In genomic region chr17:39325528-39326240, GRCh38 we compare ENCODE assay signal across 18 cellular contexts.
DNase-seq lines count a peak whose midpoint lies in the region; ATAC-seq and TF ChIP-seq lines count a peak whose summit lies in the region.
"Had no signal": no experiment of that assay in that cellular context is flagged by ENCODE, and none has a peak within 500 bp of the region (broad histone marks: within the 10 kb centered on the region; RNA-seq: fewer than 3 reads in every experiment).

No MANE protein-coding gene starts in this region.

- H3K9me3 ChIP-seq in naive thymus-derived CD4-positive, alpha-beta T cell (ENCODE audit: control insufficient read depth in 2 of 3, low read length in 3 of 3) = no peaks in the 10 kb centered on the region
- no peaks in the 10 kb centered on the region for H3K9me3 ChIP-seq in Peyer's patch
- H3K9me3 ChIP-seq: suprapubic skin had no signal

- H3K4me3 Mint-ChIP-seq in activated B cell treated with CpG ODN at 0.5 μM for 24 hours (no peak overlapping the region), endothelial cell (ENCODE audit: unreplicated experiment) (no peak overlapping the region)
- H3K4me3 Mint-ChIP-seq in naive thymus-derived CD4-positive, alpha-beta T cell = no peak overlapping the region
- H3K4me3 Mint-ChIP-seq: activated CD4-positive, alpha-beta T cell treated with anti-CD3 and anti-CD28 coated beads, Interleukin-2, amount 10 ng/mL, durations not matched to agents 24 days and 14 days; activated naive CD4-positive, alpha-beta T cell treated with anti-CD3 and anti-CD28 coated beads, Interleukin-2, amount 50 U/mL, for 24 hours; brain; neural crest cell had no signal

- no peak overlapping the region for H3K4me3 ChIP-seq in naive thymus-derived CD4-positive, alpha-beta T cell (ENCODE audit: low read length)
- no peak overlapping the region for H3K4me3 ChIP-seq in Peyer's patch
- H3K4me3 ChIP-seq: coronary artery, suprapubic skin had no signal

- H3K36me3 Mint-ChIP-seq in activated B cell treated with CpG ODN at 0.5 μM for 24 hours (ENCODE audit: low read depth) = no peaks in the 10 kb centered on the region
- H3K36me3 Mint-ChIP-seq in naive thymus-derived CD4-positive, alpha-beta T cell = peaks cover 0 to 4% (median 0%) of the 10 kb centered on the region in 5 donors
- no peaks in the 10 kb centered on the region for H3K36me3 Mint-ChIP-seq in endothelial cell (ENCODE audit: low read depth, unreplicated experiment)

- H3K36me3 ChIP-seq in naive thymus-derived CD4-positive, alpha-beta T cell (ENCODE audit: control insufficient read depth in 2 of 3, insufficient read depth in 3 of 3, low read length in 3 of 3) = no peaks in the 10 kb centered on the region
- H3K36me3 ChIP-seq in Peyer's patch = no peaks in the 10 kb centered on the region
- H3K36me3 ChIP-seq: suprapubic skin had no signal

- TF ChIP-seq POLR2A in Peyer's patch (IDR thresholded peaks at IDR 0.05) = no peak

- DNase-seq in GDM1 (lab: John Stamatoyannopoulos, UW) (peak; percentile 62), NOMO-1 (lab: John Stamatoyannopoulos, UW; ENCODE audit: unreplicated experiment in 2 of 2) (peak; percentile 53 to 70), activated B cell treated with CpG ODN at 0.5 μM for 24 hours (no peak), endothelial cell (ENCODE audit: low spot score) (no peak), Peyer's patch (no peak), cortex of kidney (lab: John Stamatoyannopoulos, UW) (no peak), SHP77 (lab: John Stamatoyannopoulos, UW) (no peak)
- no peak for DNase-seq in naive thymus-derived CD4-positive, alpha-beta T cell
- DNase-seq: activated CD4-positive, alpha-beta T cell treated with anti-CD3 and anti-CD28 coated beads, Interleukin-2, amount 10 ng/mL, durations not matched to agents 24 days and 14 days; erythroblast; glutamatergic neuron; NCI-H2171 treated with DMSO at 0.1 percent for 48 hours had no signal

- CTCF ChIA-PET in activated B cell treated with CpG ODN at 0.5 μM for 24 hours (lab: Charles Lee) = interaction anchor here (1.9 kb wide), 1 partner anchor 81 kb away, joined by 5 read pairs; no protein-coding TSS in a partner anchor
- CTCF ChIA-PET in naive thymus-derived CD4-positive, alpha-beta T cell (lab: Charles Lee) = no interaction called here

- intact Hi-C loops in activated B cell treated with CpG ODN at 0.5 μM for 24 hours (cut with micrococcal nuclease) = no loop called here
- intact Hi-C loops in naive thymus-derived CD4-positive, alpha-beta T cell (cut with micrococcal nuclease) = no loop called here

- no peak for ATAC-seq in activated B cell treated with CpG ODN at 0.5 μM for 24 hours (ENCODE audit: low read depth)
- peak; percentile 32 for ATAC-seq in naive thymus-derived CD4-positive, alpha-beta T cell
- ATAC-seq: Right ventricle myocardium inferior had no signal

- POLR2A ChIA-PET in activated B cell treated with CpG ODN at 0.5 μM for 24 hours (lab: Charles Lee) = no interaction called here
- POLR2A ChIA-PET in naive thymus-derived CD4-positive, alpha-beta T cell (lab: Charles Lee) = no interaction called here

- H3K27ac ChIP-seq in naive thymus-derived CD4-positive, alpha-beta T cell (ENCODE audit: low read depth, low read length) = no peak overlapping the region
- H3K27ac ChIP-seq in Peyer's patch = no peak overlapping the region
- H3K27ac ChIP-seq: coronary artery, suprapubic skin had no signal

- H3K4me1 Mint-ChIP-seq in activated B cell treated with CpG ODN at 0.5 μM for 24 hours (peaks cover 17% of the 10 kb centered on the region), endothelial cell (ENCODE audit: unreplicated experiment) (peaks cover 2% of the 10 kb centered on the region)
- H3K4me1 Mint-ChIP-seq in naive thymus-derived CD4-positive, alpha-beta T cell = peaks cover 0 to 16% (median 4%) of the 10 kb centered on the region in 7 donors
- H3K4me1 Mint-ChIP-seq: activated CD4-positive, alpha-beta T cell treated with anti-CD3 and anti-CD28 coated beads, Interleukin-2, amount 10 ng/mL, durations not matched to agents 24 days and 14 days; brain; neural crest cell had no signal

- TF ChIP-seq CTCF in activated B cell treated with CpG ODN at 0.5 μM for 24 hours (IDR thresholded peaks at IDR 0.05) (no peak), endothelial cell (IDR thresholded peaks at IDR 0.05; ENCODE audit: unreplicated experiment) (no peak), Peyer's patch (IDR thresholded peaks at IDR 0.05) (no peak)

- H3K27me3 ChIP-seq in naive thymus-derived CD4-positive, alpha-beta T cell (ENCODE audit: control insufficient read depth in 2 of 2, insufficient read depth in 2 of 2, low read length in 2 of 2) = no peaks in the 10 kb centered on the region
- H3K27me3 ChIP-seq in Peyer's patch = no peaks in the 10 kb centered on the region
- H3K27me3 ChIP-seq: suprapubic skin had no signal

- H3K9me3 Mint-ChIP-seq in activated B cell treated with CpG ODN at 0.5 μM for 24 hours (no peaks in the 10 kb centered on the region), endothelial cell (ENCODE audit: unreplicated experiment) (no peaks in the 10 kb centered on the region)
- H3K9me3 Mint-ChIP-seq in naive thymus-derived CD4-positive, alpha-beta T cell = no peaks in the 10 kb centered on the region
- H3K9me3 Mint-ChIP-seq: activated CD4-positive, alpha-beta T cell treated with anti-CD3 and anti-CD28 coated beads, Interleukin-2, amount 10 ng/mL, durations not matched to agents 24 days and 14 days; activated naive CD4-positive, alpha-beta T cell treated with anti-CD3 and anti-CD28 coated beads, Interleukin-2, amount 50 U/mL, for 24 hours; brain; neural crest cell had no signal

- H3K4me1 ChIP-seq in naive thymus-derived CD4-positive, alpha-beta T cell (ENCODE audit: control insufficient read depth in 2 of 2, insufficient read depth in 2 of 2, low read length in 2 of 2) = no peaks in the 10 kb centered on the region
- no peaks in the 10 kb centered on the region for H3K4me1 ChIP-seq in Peyer's patch
- H3K4me1 ChIP-seq: suprapubic skin had no signal

- H3K27me3 Mint-ChIP-seq in activated B cell treated with CpG ODN at 0.5 μM for 24 hours (no peaks in the 10 kb centered on the region), endothelial cell (ENCODE audit: unreplicated experiment) (peaks cover 2% of the 10 kb centered on the region)
- H3K27me3 Mint-ChIP-seq in naive thymus-derived CD4-positive, alpha-beta T cell = no peaks in the 10 kb centered on the region
- H3K27me3 Mint-ChIP-seq: activated CD4-positive, alpha-beta T cell treated with anti-CD3 and anti-CD28 coated beads, Interleukin-2, amount 10 ng/mL, durations not matched to agents 24 days and 14 days; activated naive CD4-positive, alpha-beta T cell treated with anti-CD3 and anti-CD28 coated beads, Interleukin-2, amount 50 U/mL, for 24 hours; brain had no signal

- H3K27ac Mint-ChIP-seq in activated B cell treated with CpG ODN at 0.5 μM for 24 hours = peak overlapping the region; percentile 63
- H3K27ac Mint-ChIP-seq in naive thymus-derived CD4-positive, alpha-beta T cell = peak overlapping the region in 2 of 9 donors; percentile 40 to 57
- H3K27ac Mint-ChIP-seq in endothelial cell (ENCODE audit: unreplicated experiment) = no peak overlapping the region
- H3K27ac Mint-ChIP-seq: activated CD4-positive, alpha-beta T cell treated with anti-CD3 and anti-CD28 coated beads, Interleukin-2, amount 10 ng/mL, durations not matched to agents 24 days and 14 days; activated naive CD4-positive, alpha-beta T cell treated with anti-CD3 and anti-CD28 coated beads, Interleukin-2, amount 50 U/mL, for 24 hours; brain had no signal

Comparison
In these comparisons a context has a peak if more than half of its experiments do, and no peak if none do; other contexts are left out.
1. DNase-seq: peak in GDM1 (single experiment) and NOMO-1 (2 of 2); none in activated B cell treated with CpG ODN at 0.5 μM for 24 hours (single experiment), naive thymus-derived CD4-positive, alpha-beta T cell (0 of 9), endothelial cell (single experiment), Peyer's patch (0 of 3), cortex of kidney (single experiment) and SHP77 (0 of 2).